Comparison of ENCODE assay signal across 8 cellular contexts in genomic region chr16:48623304-48624016, GRCh38. TPM values are rescaled to one million over a fixed set of nuclear protein-coding genes. Genes with fewer than 3 reads are reported as not detected.
DNase-seq lines count a peak whose midpoint lies in the region; ATAC-seq and TF ChIP-seq lines count a peak whose summit lies in the region.

No MANE protein-coding gene starts in this region.

- TF ChIP-seq CTCF in nephron progenitor cell (IDR thresholded peaks at IDR 0.05) (peak; percentile 98), stomach (IDR thresholded peaks at IDR 0.05) (peak in 6 of 7 experiments; percentile 39 to 98 (median 94))

- peaks cover 4% of the 10 kb centered on the region for H3K9me3 Mint-ChIP-seq in nephron progenitor cell

- H3K27me3 ChIP-seq in stomach: no peaks in the 10 kb centered on the region

- H3K27ac Mint-ChIP-seq in nephron progenitor cell: peak overlapping the region; percentile 77

- peaks cover 17% of the 10 kb centered on the region for H3K4me1 Mint-ChIP-seq in nephron progenitor cell

- H3K27me3 Mint-ChIP-seq in nephron progenitor cell (ENCODE audit: low read depth, poor library complexity): peaks cover 18% of the 10 kb centered on the region

- TF ChIP-seq POLR2A in stomach (IDR thresholded peaks at IDR 0.05): no peak

- intact Hi-C loops in stomach (cut with DNase I; ENCODE audit: low total_unique reads): loop anchor here (5.0 to 10.0 kb wide), 2 partner anchors 89 to 266 kb away; no protein-coding TSS in a partner anchor

- no peaks in the 10 kb centered on the region for H3K9me3 ChIP-seq in stomach

- H3K4me3 Mint-ChIP-seq in nephron progenitor cell: peak overlapping the region; percentile 83

- TF ChIP-seq EP300 in Ishikawa (IDR thresholded peaks at IDR 0.05; ENCODE audit: borderline replicate concordance) (no peak), stomach (IDR thresholded peaks at IDR 0.05) (no peak)

- TF ChIP-seq RAD21 in Ishikawa (IDR thresholded peaks at IDR 0.05; ENCODE audit: low read depth): peak; percentile 94

- 4 to 8% (median 5%) methylated on average over 18 to 36 of the region's 36 CpGs for WGBS in stomach, 5 donors

- H3K4me1 ChIP-seq in stomach: peaks cover 10 to 28% (median 24%) of the 10 kb centered on the region in 4 donors

- ATAC-seq in GM21576 (IDR thresholded peaks at IDR 0.05; ENCODE audit: unreplicated experiment): peak; percentile 95

- H3K27ac ChIP-seq in stomach: peak overlapping the region in 4 of 5 donors; percentile 27 to 87 (median 76)

- H3K36me3 Mint-ChIP-seq in nephron progenitor cell (ENCODE audit: low read depth): no peaks in the 10 kb centered on the region

- DNase-seq in DMS79 (lab: John Stamatoyannopoulos, UW) (peak; percentile 13), RKO (ENCODE audit: low spot score) (peak; percentile 80), fibroblast of the conjunctiva (ENCODE audit: low read depth) (peak; percentile 60), nephron progenitor cell (peak; percentile 87), stomach (peak; percentile 88)
- peak; percentile 93 for DNase-seq in activated effector memory CD4-positive, alpha-beta T cell treated with anti-CD3 and anti-CD28 coated beads, Interleukin-2, amount 50 U/mL, for 16 hours

- H3K36me3 ChIP-seq in stomach: no peaks in the 10 kb centered on the region

- H3K4me3 ChIP-seq in stomach: peak overlapping the region; percentile 40 to 47 (median 44)

TF ChIP-seq in Ishikawa, 13 proteins besides CTCF, POLR2A, EP300 and RAD21:
- TF ChIP-seq REST (IDR thresholded peaks at IDR 0.05; ENCODE audit: low read depth) (no peak), CEBPB (IDR thresholded peaks at IDR 0.05) (no peak), YY1 (IDR thresholded peaks at IDR 0.05; ENCODE audit: low read depth) (no peak), MAX (IDR thresholded peaks at IDR 0.05) (peak; percentile 56; the same call in 1 of the 2 replicates), ZBTB7A (IDR thresholded peaks at IDR 0.05; ENCODE audit: low read depth) (no peak), TCF12 (IDR thresholded peaks at IDR 0.05; ENCODE audit: low read depth) (no peak), CREB1 (IDR thresholded peaks at IDR 0.05; ENCODE audit: low read depth) (no peak), USF1 (IDR thresholded peaks at IDR 0.05) (peak; percentile 65), TAF1 (IDR thresholded peaks at IDR 0.05; ENCODE audit: low read depth) (no peak), EGR1 (IDR thresholded peaks at IDR 0.05) (no peak), FOXM1 (IDR thresholded peaks at IDR 0.05; ENCODE audit: borderline replicate concordance, low read depth) (no peak), TEAD4 (IDR thresholded peaks at IDR 0.05) (peak; percentile 21; the same call in 1 of the 2 replicates), NFIC (IDR thresholded peaks at IDR 0.05) (no peak)

RNA-seq across cellular contexts. Expression of gene N4BP1, which starts 13.5 kb away (rescaled TPM):
- total RNA-seq in stomach: 10 to 100 TPM in 4 of 5 donors, 1 to 10 TPM in 1; 6.4 to 54.3 (median 40.6) TPM
- polyA plus RNA-seq in stomach: 1 to 10 TPM; 6.7 to 8.5 (median 7.6) TPM

Comparison
In these comparisons a context has a peak if more than half of its experiments do, and no peak if none do; other contexts are left out.
1. Peak in every context shown above with its lines: DNase-seq, ATAC-seq, H3K4me3 ChIP-seq and H3K27ac ChIP-seq.
2. DNase-seq: peak in every context shown above with its lines; median percentile 93 in activated effector memory CD4-positive, alpha-beta T cell treated with anti-CD3 and anti-CD28 coated beads, Interleukin-2, amount 50 U/mL, for 16 hours; 88 in stomach; 87 in nephron progenitor cell; 80 in RKO; 60 in fibroblast of the conjunctiva; 13 in DMS79.